8 cellular contexts compared by ENCODE assay signal in the genomic region with DNA sequence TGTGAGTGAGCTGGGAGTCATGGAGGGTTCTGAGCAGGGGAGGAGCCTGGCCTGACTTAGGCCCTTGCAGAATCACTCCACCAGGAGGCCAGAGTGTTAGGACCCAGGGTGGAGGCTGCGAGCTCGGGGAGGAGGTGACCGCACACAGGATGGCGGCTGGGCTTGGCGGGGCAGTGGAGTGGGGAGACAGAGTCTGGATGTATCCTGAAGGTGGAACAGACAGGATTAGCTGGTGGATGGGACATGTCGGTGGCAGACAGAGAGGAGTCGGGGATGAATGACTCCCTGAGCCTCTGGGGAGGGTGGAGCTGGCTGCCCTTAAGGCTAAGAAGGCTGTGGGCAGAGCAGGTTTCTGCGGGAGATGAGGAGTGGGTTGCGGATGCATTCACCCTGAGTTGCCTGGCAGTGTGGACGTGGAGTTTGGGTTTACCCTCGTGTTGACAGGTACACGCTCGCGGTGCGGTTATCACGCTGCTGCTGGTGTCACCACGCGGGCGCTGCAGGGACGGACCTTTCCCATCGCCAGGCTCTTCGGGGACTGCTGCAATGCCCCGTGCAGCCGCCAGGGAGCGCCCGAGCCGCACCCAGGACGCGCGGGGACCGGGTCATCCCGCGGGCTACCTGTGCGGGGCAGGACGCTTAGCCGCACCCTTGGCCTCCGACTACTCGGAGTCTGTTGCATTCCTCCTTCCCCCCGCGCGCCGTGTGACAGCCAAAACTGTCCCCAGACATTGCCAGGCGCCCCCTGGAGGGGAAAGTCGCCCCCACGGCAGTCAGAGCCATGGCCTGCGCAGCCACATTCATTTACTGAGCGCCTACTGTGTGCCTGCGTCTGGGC. TPM values are rescaled to one million over a fixed set of nuclear protein-coding genes. Genes with fewer than 3 reads are reported as not detected.
DNase-seq lines count a peak whose midpoint lies in the region; ATAC-seq and TF ChIP-seq lines count a peak whose summit lies in the region.

No MANE protein-coding gene starts in this region.

- H3K27ac ChIP-seq in CD4-positive, CD25-positive, alpha-beta regulatory T cell (ENCODE audit: insufficient read depth, low read length, poor library complexity, severe bottlenecking), result no peak overlapping the region
- no peak overlapping the region for H3K27ac ChIP-seq in MM.1S (ENCODE audit: low read length)
- H3K27ac ChIP-seq in right atrium auricular region, result no peak overlapping the region

- no peak overlapping the region for H3K4me3 ChIP-seq in CD4-positive, CD25-positive, alpha-beta regulatory T cell (ENCODE audit: low read depth, low read length)
- H3K4me3 ChIP-seq in MM.1S (ENCODE audit: low read length) (peak overlapping the region; percentile 48; the same call in 1 of the 2 replicates), right atrium auricular region (peak overlapping the region in 1 of 2 donors; percentile 20)

- peak; percentile 60 to 77 (median 69) for DNase-seq in CD4-positive, CD25-positive, alpha-beta regulatory T cell
- DNase-seq in MM.1S (peak; percentile 81), SW 1271 (lab: John Stamatoyannopoulos, UW) (peak; percentile 38 to 49), right atrium auricular region (ENCODE audit: low spot score) (peak; percentile 68), retina (peak; percentile 89)
- peak; percentile 92 for DNase-seq in activated naive CD8-positive, alpha-beta T cell treated with anti-CD3 and anti-CD28 coated beads, Interleukin-2, amount 10 ng/mL, durations not matched to agents 7 days and 5 days

- POLR2A ChIA-PET in activated naive CD8-positive, alpha-beta T cell treated with anti-CD3 and anti-CD28 coated beads, Interleukin-2, amount 10 ng/mL, durations not matched to agents 7 days and 5 days (lab: Charles Lee), result interaction anchor here (0.7 to 3.9 kb wide), 3 partner anchors 35 to 235 kb away, joined by 3 to 43 read pairs (median 5); no protein-coding TSS in a partner anchor

- ATAC-seq in CD4-positive, CD25-positive, alpha-beta regulatory T cell (ENCODE audit: low read depth in 2 of 2), result peak; percentile 61 to 69
- ATAC-seq in GM21381 (IDR thresholded peaks at IDR 0.05; ENCODE audit: unreplicated experiment) (peak; percentile 75), GM18873 (IDR thresholded peaks at IDR 0.05; ENCODE audit: low FRiP score, unreplicated experiment) (no peak)
- ATAC-seq in activated naive CD8-positive, alpha-beta T cell treated with anti-CD3 and anti-CD28 coated beads, Interleukin-2, amount 10 ng/mL, durations not matched to agents 7 days and 5 days (ENCODE audit: low read depth), result peak; percentile 63

- H4K20me1 ChIP-seq in MM.1S (ENCODE audit: insufficient read depth, low read length), result no peaks in the 10 kb centered on the region

- H3K4me2 ChIP-seq in MM.1S (ENCODE audit: low read depth, low read length), result peak overlapping the region; percentile 62

- peak overlapping the region; percentile 85 for H2AFZ ChIP-seq in MM.1S (ENCODE audit: low read length)

- peaks cover 15% of the 10 kb centered on the region for H3K4me1 ChIP-seq in CD4-positive, CD25-positive, alpha-beta regulatory T cell (ENCODE audit: control insufficient read depth, insufficient read depth, low read length, poor library complexity, severe bottlenecking)
- H3K4me1 ChIP-seq in MM.1S (ENCODE audit: low read length), result no peaks in the 10 kb centered on the region
- peaks cover 0 to 13% of the 10 kb centered on the region in 2 donors for H3K4me1 ChIP-seq in right atrium auricular region

- peaks cover 0 to 15% (median 13%) of the 10 kb centered on the region in 4 donors for H3K4me1 Mint-ChIP-seq in CD4-positive, CD25-positive, alpha-beta regulatory T cell
- peaks cover 18% of the 10 kb centered on the region for H3K4me1 Mint-ChIP-seq in activated naive CD8-positive, alpha-beta T cell treated with anti-CD3 and anti-CD28 coated beads, Interleukin-2, amount 10 ng/mL, durations not matched to agents 7 days and 5 days

- peak; percentile 98 for TF ChIP-seq CTCF in MM.1S (IDR thresholded peaks at IDR 0.05; ENCODE audit: low read length)
- TF ChIP-seq CTCF in right atrium auricular region (IDR thresholded peaks at IDR 0.05), result peak; percentile 100

- no peak overlapping the region for H3K9ac ChIP-seq in MM.1S (ENCODE audit: low read length)

- no peaks in the 10 kb centered on the region for H3K27me3 ChIP-seq in CD4-positive, CD25-positive, alpha-beta regulatory T cell (ENCODE audit: control insufficient read depth, insufficient read depth, low read length)
- H3K27me3 ChIP-seq in MM.1S (replicated peaks; ENCODE audit: insufficient read depth, low read length) (0 out of 2 replicates have a peak, but pooled peaks cover 6% of the 10 kb centered on the region), right atrium auricular region (no peaks in the 10 kb centered on the region)

- no peaks in the 10 kb centered on the region for H3K36me3 ChIP-seq in CD4-positive, CD25-positive, alpha-beta regulatory T cell (ENCODE audit: control insufficient read depth, insufficient read depth, low read length)
- H3K36me3 ChIP-seq in MM.1S (replicated peaks; ENCODE audit: insufficient read depth, low read length) (no peaks in the 10 kb centered on the region), right atrium auricular region (no peaks in the 10 kb centered on the region)

- H3K27me3 Mint-ChIP-seq in CD4-positive, CD25-positive, alpha-beta regulatory T cell, result peaks cover 4% of the 10 kb centered on the region
- H3K27me3 Mint-ChIP-seq in activated naive CD8-positive, alpha-beta T cell treated with anti-CD3 and anti-CD28 coated beads, Interleukin-2, amount 10 ng/mL, durations not matched to agents 7 days and 5 days, result no peaks in the 10 kb centered on the region

- no peaks in the 10 kb centered on the region for H3K36me3 Mint-ChIP-seq in CD4-positive, CD25-positive, alpha-beta regulatory T cell
- H3K36me3 Mint-ChIP-seq in activated naive CD8-positive, alpha-beta T cell treated with anti-CD3 and anti-CD28 coated beads, Interleukin-2, amount 10 ng/mL, durations not matched to agents 7 days and 5 days, result no peaks in the 10 kb centered on the region

- H3F3A ChIP-seq in MM.1S (ENCODE audit: insufficient read depth, low read length), result no peaks in the 10 kb centered on the region

- no peaks in the 10 kb centered on the region for H3K9me3 Mint-ChIP-seq in CD4-positive, CD25-positive, alpha-beta regulatory T cell
- no peaks in the 10 kb centered on the region for H3K9me3 Mint-ChIP-seq in activated naive CD8-positive, alpha-beta T cell treated with anti-CD3 and anti-CD28 coated beads, Interleukin-2, amount 10 ng/mL, durations not matched to agents 7 days and 5 days

- no peaks in the 10 kb centered on the region for H3K79me2 ChIP-seq in MM.1S (ENCODE audit: low read length)

- H3K4me3 Mint-ChIP-seq in CD4-positive, CD25-positive, alpha-beta regulatory T cell, result peak overlapping the region in 3 of 4 donors; percentile 46 to 74 (median 69)
- peak overlapping the region; percentile 77 for H3K4me3 Mint-ChIP-seq in activated naive CD8-positive, alpha-beta T cell treated with anti-CD3 and anti-CD28 coated beads, Interleukin-2, amount 10 ng/mL, durations not matched to agents 7 days and 5 days

- no peaks in the 10 kb centered on the region for H3K9me3 ChIP-seq in CD4-positive, CD25-positive, alpha-beta regulatory T cell (ENCODE audit: control insufficient read depth in 2 of 2, low read length in 2 of 2)
- no peaks in the 10 kb centered on the region for H3K9me3 ChIP-seq in MM.1S (replicated peaks; ENCODE audit: insufficient read depth, low read length)
- no peaks in the 10 kb centered on the region for H3K9me3 ChIP-seq in right atrium auricular region

- H3K27ac Mint-ChIP-seq in CD4-positive, CD25-positive, alpha-beta regulatory T cell, result peak overlapping the region in 1 of 3 donors; percentile 84
- peak overlapping the region; percentile 64 for H3K27ac Mint-ChIP-seq in activated naive CD8-positive, alpha-beta T cell treated with anti-CD3 and anti-CD28 coated beads, Interleukin-2, amount 10 ng/mL, durations not matched to agents 7 days and 5 days

- H3K9me2 ChIP-seq in MM.1S (replicated peaks; ENCODE audit: insufficient read depth, low read length), result no peaks in the 10 kb centered on the region

RNA-seq across cellular contexts. Expression of gene PTGIS, which starts 43.0 kb away (rescaled TPM):
- total RNA-seq in CD4-positive, CD25-positive, alpha-beta regulatory T cell, result not detected
- not detected for polyA plus RNA-seq in CD4-positive, CD25-positive, alpha-beta regulatory T cell
- under 1 TPM; 0.37 to 0.39 TPM for total RNA-seq in activated naive CD8-positive, alpha-beta T cell treated with anti-CD3 and anti-CD28 coated beads, Interleukin-2, amount 10 ng/mL, durations not matched to agents 7 days and 5 days
- 100 to 1,000 TPM in 1 of 2 donors, 10 to 100 TPM in 1; 59.8 to 169 TPM for total RNA-seq in right atrium auricular region

Comparison
In these comparisons a context has a peak if more than half of its experiments do, and no peak if none do; other contexts are left out.
1. RNA of gene PTGIS, which starts 43.0 kb away (total RNA-seq): 59.8 to 169 TPM in right atrium auricular region; 0.37 to 0.39 TPM in activated naive CD8-positive, alpha-beta T cell treated with anti-CD3 and anti-CD28 coated beads, Interleukin-2, amount 10 ng/mL, durations not matched to agents 7 days and 5 days and not detected in CD4-positive, CD25-positive, alpha-beta regulatory T cell (single experiment); every median in the first group is over 10 times any median in the second.
2. Peak in every context shown above with its lines, with median percentiles within 50 percentile points of each other: DNase-seq.